Comparison of ENCODE assay signal across 10 cellular contexts in genomic region chr12:6935551-6936377, GRCh38. TPM values are rescaled to one million over a fixed set of nuclear protein-coding genes. Genes with fewer than 3 reads are reported as not detected.
DNase-seq lines count a peak whose midpoint lies in the region; ATAC-seq, FAIRE-seq and TF ChIP-seq lines count a peak whose summit lies in the region.
"Had no signal": no experiment of that assay in that cellular context is flagged by ENCODE, and none has a peak within 500 bp of the region (broad histone marks: within the 10 kb centered on the region; RNA-seq: fewer than 3 reads in every experiment).

No MANE protein-coding gene starts in this region.

- peak overlapping the region; percentile 83 for H3K4me3 Mint-ChIP-seq in CD8-positive, alpha-beta T cell
- H3K4me3 Mint-ChIP-seq in neural crest cell: peak overlapping the region; percentile 81

- no peaks in the 10 kb centered on the region for H3K27me3 ChIP-seq in CD8-positive, alpha-beta T cell (ENCODE audit: insufficient read depth, low read length)
- no peaks in the 10 kb centered on the region for H3K27me3 ChIP-seq in HL-60 (ENCODE audit: insufficient read depth, poor library complexity, severe bottlenecking)
- H3K27me3 ChIP-seq in GM12878 (replicated peaks in 1 of 2; ENCODE audit: control insufficient read depth in 2 of 2, insufficient read depth in 2 of 2, low read length in 1 of 2): no peaks in the 10 kb centered on the region

- peak overlapping the region; percentile 95 for H3K4me2 ChIP-seq in GM12878 (ENCODE audit: control insufficient read depth, insufficient read depth)

- no peak overlapping the region for H2AFZ ChIP-seq in GM12878 (ENCODE audit: control insufficient read depth, low read depth, low read length)

- 83% methylated on average over 15 of the region's 16 CpGs for WGBS in GM12878 (ENCODE audit: insufficient coverage, insufficient replicate concordance, low lambda C conversion rate, missing lambda C conversion rate)

- POLR2A ChIA-PET in CD8-positive, alpha-beta T cell (lab: Charles Lee): interaction anchor here (1.0 to 5.6 kb wide), 7 partner anchors 8 to 84 kb away, joined by 3 to 55 read pairs (median 18); partner anchors contain the start of genes ATN1, C12orf57, ENO2 and PTPN6
- POLR2A ChIA-PET in GM12878 (lab: Charles Lee): interaction anchor here (0.5 to 17.8 kb wide), 5 partner anchors 8 to 34 kb away, joined by 3 to 524 read pairs (median 6); partner anchors contain the start of genes ATN1, C12orf57 and RNU7-1

- intact Hi-C loops in CD8-positive, alpha-beta T cell (cut with DNase I, micrococcal nuclease): loop anchor here in 1 of 2 experiments (2.0 kb wide), 1 partner anchor 83 kb away; the partner anchor contains the start of gene LPCAT3
- intact Hi-C loops in GM12878 (cut with micrococcal nuclease; ENCODE audit: unreplicated experiment): no loop called here

- no peaks in the 10 kb centered on the region for H3K9me3 Mint-ChIP-seq in CD8-positive, alpha-beta T cell
- no peaks in the 10 kb centered on the region for H3K9me3 Mint-ChIP-seq in neural crest cell

- no peak for ATAC-seq in CD8-positive, alpha-beta T cell
- ATAC-seq in GM12878 (no peak), GM18517 (IDR thresholded peaks at IDR 0.05; ENCODE audit: unreplicated experiment) (no peak), GM21529 (IDR thresholded peaks at IDR 0.05; ENCODE audit: unreplicated experiment) (no peak)

- no peak for TF ChIP-seq CTCF in CD8-positive, alpha-beta T cell (IDR thresholded peaks at IDR 0.05)
- no peak for TF ChIP-seq CTCF in HL-60 (IDR thresholded peaks at IDR 0.05; ENCODE audit: insufficient read depth, low read length)
- no peak for TF ChIP-seq CTCF in GM12878 (IDR thresholded peaks at IDR 0.05 in 2 of 3, conservative IDR thresholded peaks at IDR 0.05 in 1 of 3; ENCODE audit: control insufficient read depth in 2 of 3, extremely low read depth in 1 of 3, insufficient read depth in 1 of 3, low read depth in 3 of 3, low read length in 3 of 3)
- no peak for TF ChIP-seq CTCF in neural crest cell (conservative IDR thresholded peaks at IDR 0.05)

- RAD21 ChIA-PET in GM12878 (lab: Charles Lee; ENCODE audit: unreplicated experiment): interaction anchor here (1.0 to 1.6 kb wide), 2 partner anchors 8 to 11 kb away, joined by 3 to 7 read pairs; partner anchors contain the start of genes C12orf57 and RNU7-1

- no peaks in the 10 kb centered on the region for H3K36me3 ChIP-seq in CD8-positive, alpha-beta T cell (ENCODE audit: insufficient read depth, low read length)
- peaks cover 4 to 5% of the 10 kb centered on the region in 2 experiments; a peak in 3 of 4 replicates for H3K36me3 ChIP-seq in GM12878 (ENCODE audit: control insufficient read depth in 2 of 2, insufficient read depth in 2 of 2, low read length in 1 of 2)

- no peak overlapping the region for H3K4me3 ChIP-seq in CD8-positive, alpha-beta T cell (ENCODE audit: low read depth, low read length)
- no peak overlapping the region for H3K4me3 ChIP-seq in HL-60 (replicated peaks; ENCODE audit: insufficient read depth, low read length)
- peak overlapping the region; percentile 86 for H3K4me3 ChIP-seq in GM12878

- TF ChIP-seq POLR2A in GM12878 (IDR thresholded peaks at IDR 0.05; ENCODE audit: low read depth, low read length): no peak

- DNase-seq in CD8-positive, alpha-beta T cell: no peak
- no peak for DNase-seq in HL-60 (ENCODE audit: low read depth in 1 of 2, low spot score in 1 of 2)
- no peak for DNase-seq in GM12878 (ENCODE audit: low read depth, low spot score)
- DNase-seq in neural crest cell (ENCODE audit: low read depth, low spot score): no peak
- no peak for DNase-seq in cerebellar cortex (ENCODE audit: low spot score)
- DNase-seq in ecto neural progenitor cell (ENCODE audit: low spot score): no peak
- DNase-seq: T1000 had no signal

- peak overlapping the region; percentile 96 for H3K27ac Mint-ChIP-seq in CD8-positive, alpha-beta T cell
- peak overlapping the region; percentile 19 for H3K27ac Mint-ChIP-seq in neural crest cell (ENCODE audit: unreplicated experiment)

- peaks cover 54% of the 10 kb centered on the region for H3K4me1 Mint-ChIP-seq in CD8-positive, alpha-beta T cell (ENCODE audit: low read depth)
- H3K4me1 Mint-ChIP-seq in neural crest cell: peaks cover 36% of the 10 kb centered on the region

- H3K4me1 ChIP-seq in CD8-positive, alpha-beta T cell (ENCODE audit: insufficient read depth, low read length): peaks cover 32% of the 10 kb centered on the region
- H3K4me1 ChIP-seq in GM12878 (ENCODE audit: control insufficient read depth, insufficient read depth, low read length): peaks cover 11% of the 10 kb centered on the region; the same call in 1 of the 2 replicates

- no peak for TF ChIP-seq RAD21 in GM12878 (IDR thresholded peaks at IDR 0.05; ENCODE audit: insufficient read depth, low read depth, low read length)

- H3K27ac ChIP-seq in CD8-positive, alpha-beta T cell (ENCODE audit: low read depth, low read length): peak overlapping the region; percentile 89
- H3K27ac ChIP-seq in HL-60 (replicated peaks) (peak overlapping the region; percentile 95; the same call in 1 of the 2 replicates), GM12878 (ENCODE audit: control insufficient read depth, insufficient read depth) (peak overlapping the region; percentile 92; the same call in 1 of the 2 replicates)

- TF ChIP-seq EP300 in GM12878 (IDR thresholded peaks at IDR 0.05; ENCODE audit: borderline replicate concordance in 1 of 2, control insufficient read depth in 1 of 2, low read depth in 2 of 2, low read length in 2 of 2): no peak

- H3K36me3 Mint-ChIP-seq in CD8-positive, alpha-beta T cell: peaks cover 37% of the 10 kb centered on the region
- peaks cover 19% of the 10 kb centered on the region for H3K36me3 Mint-ChIP-seq in neural crest cell (ENCODE audit: low read depth)

- SMC1A ChIA-PET in GM12878 (lab: Charles Lee; ENCODE audit: uncharacterized antibody, unreplicated experiment): interaction anchor here (0.6 to 2.3 kb wide), 2 partner anchors 10 to 83 kb away, joined by 3 to 7 read pairs; no protein-coding TSS in a partner anchor

- peaks cover 30% of the 10 kb centered on the region for H3K79me2 ChIP-seq in GM12878 (ENCODE audit: control insufficient read depth, insufficient read depth, low read length)

- in situ Hi-C loops in GM12878 (cut with MboI): no loop called here

- no TSS peak for BruUV-seq in GM12878 (replicated peaks; lab: Mats Ljungman, UMichigan)

- H3K9me3 ChIP-seq in CD8-positive, alpha-beta T cell (ENCODE audit: low read length): no peaks in the 10 kb centered on the region
- no peaks in the 10 kb centered on the region for H3K9me3 ChIP-seq in GM12878 (replicated peaks; ENCODE audit: control insufficient read depth, insufficient read depth, low read length)

- no peak for FAIRE-seq in GM12878 (lab: Jason Lieb, UNC)

- no peaks in the 10 kb centered on the region for H4K20me1 ChIP-seq in GM12878 (ENCODE audit: control insufficient read depth, insufficient read depth)

- CTCF ChIA-PET in CD8-positive, alpha-beta T cell (lab: Charles Lee): interaction anchor here (0.6 to 15.7 kb wide), 8 partner anchors 9 to 178 kb away, joined by 4 to 180 read pairs (median 5); partner anchors contain the start of genes ATN1, C1R, GNB3 and SPSB2
- CTCF ChIA-PET in GM12878 (lab: Yijun Ruan, JAX): interaction anchor here (0.5 to 8.6 kb wide), 7 partner anchors 9 to 403 kb away, joined by 3 to 111 read pairs (median 3); partner anchors contain the start of gene C1R

- no peak overlapping the region for H3K9ac ChIP-seq in GM12878 (ENCODE audit: control insufficient read depth, insufficient read depth, low read length)

- no peaks in the 10 kb centered on the region for H3K27me3 Mint-ChIP-seq in CD8-positive, alpha-beta T cell (ENCODE audit: low read depth)
- H3K27me3 Mint-ChIP-seq in neural crest cell (ENCODE audit: low read depth): peaks cover 9% of the 10 kb centered on the region

RNA-seq across cellular contexts. Expression of gene RNU7-1, which starts 7.9 kb away (rescaled TPM):
- not detected for total RNA-seq in CD8-positive, alpha-beta T cell
- not detected in 2 replicates for total RNA-seq in GM12878 (2013; cell fraction: nucleolus; rRNA removed)
- total RNA-seq in GM12878 (2014; rRNA removed) (not detected in 2 replicates), GM12878 (2014; rRNA removed; fragmentation: Illumina TruSeq; extraction: Trizol) (not detected in 2 replicates), GM12878 (2021) (not detected in 2 replicates), neural crest cell (not detected in 2 replicates)
- polyA plus RNA-seq in GM12878 (2011; ENCODE audit: low read depth): not detected
- polyA plus RNA-seq in GM12878 (2011; rRNA removed) (not detected in 2 replicates), GM12878 (2014; fragmentation: Illumina TruSeq; extraction: Trizol) (not detected in 2 replicates), GM12878 (2014; fragmentation: Nextera tagmentation; extraction: Ambion mirVana) (not detected), GM12878 (2014; rRNA removed) (not detected in 2 replicates), GM12878 (2016; fragmentation: Nextera tagmentation; extraction: Ambion mirVana) (not detected)
- polyA plus RNA-seq in GM12878 (2011; cell fraction: cytosol; rRNA removed): not detected in 2 replicates
- not detected in 2 replicates for polyA plus RNA-seq in GM12878 (2011; cell fraction: nucleus; rRNA removed)
- polyA plus RNA-seq in GM12878 (2012): not detected in 2 replicates
- polyA minus RNA-seq in GM12878 (2011; rRNA and poly(A)+ RNA removed): not detected in 2 replicates
- not detected in 2 replicates for polyA minus RNA-seq in GM12878 (2011; cell fraction: cytosol; rRNA and poly(A)+ RNA removed)
- polyA minus RNA-seq in GM12878 (2011; cell fraction: nucleus; rRNA and poly(A)+ RNA removed): not detected in 2 replicates
- total RNA-seq: HT-29 had no signal

RNA-seq across cellular contexts. Expression of gene ATN1, which starts 8.0 kb away (rescaled TPM):
- total RNA-seq in CD8-positive, alpha-beta T cell: 10 to 100 TPM; 26.5 to 33.4 TPM
- total RNA-seq in GM12878 (2013; cell fraction: nucleolus; rRNA removed): 26.1 and 27.4 TPM in 2 replicates
- total RNA-seq in GM12878 (2014; rRNA removed) (2.6 and 3.3 TPM in 2 replicates), GM12878 (2014; rRNA removed; fragmentation: Illumina TruSeq; extraction: Trizol) (2.0 and 2.6 TPM in 2 replicates), GM12878 (2021) (38.0 and 44.5 TPM in 2 replicates), neural crest cell (118 and 122 TPM in 2 replicates)
- 10.7 TPM for polyA plus RNA-seq in GM12878 (2011; ENCODE audit: low read depth)
- polyA plus RNA-seq in GM12878 (2011; rRNA removed) (1.4 and 3.9 TPM in 2 replicates), GM12878 (2014; fragmentation: Illumina TruSeq; extraction: Trizol) (5.8 and 15.4 TPM in 2 replicates), GM12878 (2014; fragmentation: Nextera tagmentation; extraction: Ambion mirVana) (under 1 TPM; 0.08 to 0.15 TPM), GM12878 (2014; rRNA removed) (19.7 and 28.8 TPM in 2 replicates), GM12878 (2016; fragmentation: Nextera tagmentation; extraction: Ambion mirVana) (1 to 10 TPM; 6.1 to 6.2 TPM)
- polyA plus RNA-seq in GM12878 (2011; cell fraction: cytosol; rRNA removed): 4.6 and 4.8 TPM in 2 replicates
- 53.3 and 76.2 TPM in 2 replicates for polyA plus RNA-seq in GM12878 (2011; cell fraction: nucleus; rRNA removed)
- polyA plus RNA-seq in GM12878 (2012): 30.2 and 35.7 TPM in 2 replicates
- polyA minus RNA-seq in GM12878 (2011; rRNA and poly(A)+ RNA removed): 3.0 and 6.6 TPM in 2 replicates
- 9.7 and 12.0 TPM in 2 replicates for polyA minus RNA-seq in GM12878 (2011; cell fraction: cytosol; rRNA and poly(A)+ RNA removed)
- 8.9 and 19.5 TPM in 2 replicates for polyA minus RNA-seq in GM12878 (2011; cell fraction: nucleus; rRNA and poly(A)+ RNA removed)

RNA-seq across cellular contexts. Expression of gene C12orf57, which starts 8.1 kb away (rescaled TPM):
- total RNA-seq in CD8-positive, alpha-beta T cell: 100 to 1,000 TPM; 328 to 356 TPM
- 34.9 and 36.3 TPM in 2 replicates for total RNA-seq in GM12878 (2013; cell fraction: nucleolus; rRNA removed)
- 223 and 231 TPM in 2 replicates for total RNA-seq in GM12878 (2014; rRNA removed)
- total RNA-seq in GM12878 (2014; rRNA removed; fragmentation: Illumina TruSeq; extraction: Trizol): 109 and 124 TPM in 2 replicates
- 192 and 194 TPM in 2 replicates for total RNA-seq in GM12878 (2021)
- polyA plus RNA-seq in GM12878 (2011; ENCODE audit: low read depth): 177 TPM
- 183 and 331 TPM in 2 replicates for polyA plus RNA-seq in GM12878 (2011; rRNA removed)
- polyA plus RNA-seq in GM12878 (2011; cell fraction: cytosol; rRNA removed): 632 and 839 TPM in 2 replicates
- 336 and 343 TPM in 2 replicates for polyA plus RNA-seq in GM12878 (2011; cell fraction: nucleus; rRNA removed)
- 433 and 438 TPM in 2 replicates for polyA plus RNA-seq in GM12878 (2012)
- polyA plus RNA-seq in GM12878 (2014; fragmentation: Illumina TruSeq; extraction: Trizol): 8.0 and 64.5 TPM in 2 replicates
- 100 to 1,000 TPM; 138 to 170 TPM for polyA plus RNA-seq in GM12878 (2014; fragmentation: Nextera tagmentation; extraction: Ambion mirVana)
- polyA plus RNA-seq in GM12878 (2014; rRNA removed): 373 and 377 TPM in 2 replicates
- 100 to 1,000 TPM; 274 to 291 TPM for polyA plus RNA-seq in GM12878 (2016; fragmentation: Nextera tagmentation; extraction: Ambion mirVana)
- 89.4 and 141 TPM in 2 replicates for polyA minus RNA-seq in GM12878 (2011; rRNA and poly(A)+ RNA removed)
- 46.1 and 52.9 TPM in 2 replicates for polyA minus RNA-seq in GM12878 (2011; cell fraction: cytosol; rRNA and poly(A)+ RNA removed)
- 71.7 and 114 TPM in 2 replicates for polyA minus RNA-seq in GM12878 (2011; cell fraction: nucleus; rRNA and poly(A)+ RNA removed)
- total RNA-seq in neural crest cell: 293 and 298 TPM in 2 replicates

RNA-seq across cellular contexts. Expression of gene PTPN6, which starts 15.4 kb away (rescaled TPM):
- total RNA-seq in CD8-positive, alpha-beta T cell: 10 to 100 TPM; 63.2 to 63.9 TPM
- 158 and 159 TPM in 2 replicates for total RNA-seq in GM12878 (2013; cell fraction: nucleolus; rRNA removed)
- 346 and 376 TPM in 2 replicates for total RNA-seq in GM12878 (2014; rRNA removed)
- total RNA-seq in GM12878 (2014; rRNA removed; fragmentation: Illumina TruSeq; extraction: Trizol): 214 and 235 TPM in 2 replicates
- total RNA-seq in GM12878 (2021): 443 and 457 TPM in 2 replicates
- polyA plus RNA-seq in GM12878 (2011; ENCODE audit: low read depth): 315 TPM
- 208 and 364 TPM in 2 replicates for polyA plus RNA-seq in GM12878 (2011; rRNA removed)
- polyA plus RNA-seq in GM12878 (2011; cell fraction: cytosol; rRNA removed): 393 and 481 TPM in 2 replicates
- 567 and 675 TPM in 2 replicates for polyA plus RNA-seq in GM12878 (2011; cell fraction: nucleus; rRNA removed)
- polyA plus RNA-seq in GM12878 (2012): 374 and 383 TPM in 2 replicates
- polyA plus RNA-seq in GM12878 (2014; fragmentation: Illumina TruSeq; extraction: Trizol): 265 and 453 TPM in 2 replicates
- 100 to 1,000 TPM; 229 to 413 TPM for polyA plus RNA-seq in GM12878 (2014; fragmentation: Nextera tagmentation; extraction: Ambion mirVana)
- 397 and 409 TPM in 2 replicates for polyA plus RNA-seq in GM12878 (2014; rRNA removed)
- polyA plus RNA-seq in GM12878 (2016; fragmentation: Nextera tagmentation; extraction: Ambion mirVana): 100 to 1,000 TPM; 325 to 364 TPM
- 268 and 357 TPM in 2 replicates for polyA minus RNA-seq in GM12878 (2011; rRNA and poly(A)+ RNA removed)
- 137 and 144 TPM in 2 replicates for polyA minus RNA-seq in GM12878 (2011; cell fraction: cytosol; rRNA and poly(A)+ RNA removed)
- 127 and 185 TPM in 2 replicates for polyA minus RNA-seq in GM12878 (2011; cell fraction: nucleus; rRNA and poly(A)+ RNA removed)
- 0.73 and 1.1 TPM in 2 replicates for total RNA-seq in neural crest cell

RNA-seq across cellular contexts. Expression of gene ENO2, which starts 21.4 kb away (rescaled TPM):
- 10 to 100 TPM; 95.5 to 99.6 TPM for total RNA-seq in CD8-positive, alpha-beta T cell
- 124 and 142 TPM in 2 replicates for total RNA-seq in GM12878 (2013; cell fraction: nucleolus; rRNA removed)
- 24.8 and 28.0 TPM in 2 replicates for total RNA-seq in GM12878 (2014; rRNA removed)
- total RNA-seq in GM12878 (2014; rRNA removed; fragmentation: Illumina TruSeq; extraction: Trizol): 25.3 and 25.8 TPM in 2 replicates
- total RNA-seq in GM12878 (2021): 65.4 and 65.5 TPM in 2 replicates
- 159 TPM for polyA plus RNA-seq in GM12878 (2011; ENCODE audit: low read depth)
- 159 and 196 TPM in 2 replicates for polyA plus RNA-seq in GM12878 (2011; rRNA removed)
- polyA plus RNA-seq in GM12878 (2011; cell fraction: cytosol; rRNA removed): 187 and 271 TPM in 2 replicates
- 494 and 720 TPM in 2 replicates for polyA plus RNA-seq in GM12878 (2011; cell fraction: nucleus; rRNA removed)
- polyA plus RNA-seq in GM12878 (2012): 181 and 207 TPM in 2 replicates
- 59.1 and 61.1 TPM in 2 replicates for polyA plus RNA-seq in GM12878 (2014; fragmentation: Illumina TruSeq; extraction: Trizol)
- 10 to 100 TPM; 37.3 to 42.1 TPM for polyA plus RNA-seq in GM12878 (2014; fragmentation: Nextera tagmentation; extraction: Ambion mirVana)
- 61.3 and 68.1 TPM in 2 replicates for polyA plus RNA-seq in GM12878 (2014; rRNA removed)
- polyA plus RNA-seq in GM12878 (2016; fragmentation: Nextera tagmentation; extraction: Ambion mirVana): 10 to 100 TPM; 39.8 to 44.1 TPM
- 91.5 and 121 TPM in 2 replicates for polyA minus RNA-seq in GM12878 (2011; rRNA and poly(A)+ RNA removed)
- 31.0 and 39.8 TPM in 2 replicates for polyA minus RNA-seq in GM12878 (2011; cell fraction: cytosol; rRNA and poly(A)+ RNA removed)
- polyA minus RNA-seq in GM12878 (2011; cell fraction: nucleus; rRNA and poly(A)+ RNA removed): 60.9 and 69.0 TPM in 2 replicates
- total RNA-seq in neural crest cell: 67.5 and 68.4 TPM in 2 replicates
